ENCODE assay signal across 8 cellular contexts in genomic region chr16:71358464-71359031, GRCh38. TPM values are rescaled to one million over a fixed set of nuclear protein-coding genes. Genes with fewer than 3 reads are reported as not detected.
DNase-seq lines count a peak whose midpoint lies in the region; ATAC-seq lines count a peak whose summit lies in the region.

Gene CALB2 (plus strand): TSS chr16:71358723. CDS start chr16:71358793, 70 bp downstream.

- H3K27me3 Mint-ChIP-seq in naive thymus-derived CD8-positive, alpha-beta T cell: peaks cover 9 to 56% (median 30%) of the 10 kb centered on the region in 5 donors
- H3K27me3 Mint-ChIP-seq in stimulated activated naive B cell treated with anti-CD40 and anti-IgM and Interleukin-4, amounts not matched to agents 10 μg/mL and 1 μg/mL and 100 μg/mL, for 72 hours: peaks cover 50 to 72% of the 10 kb centered on the region in 2 donors

- no peaks in the 10 kb centered on the region for H3K9me3 Mint-ChIP-seq in naive thymus-derived CD8-positive, alpha-beta T cell
- H3K9me3 Mint-ChIP-seq in stimulated activated naive B cell treated with anti-CD40 and anti-IgM and Interleukin-4, amounts not matched to agents 10 μg/mL and 1 μg/mL and 100 μg/mL, for 72 hours: no peaks in the 10 kb centered on the region

- no peak within 1 kb of the TSS for H3K27ac Mint-ChIP-seq in naive thymus-derived CD8-positive, alpha-beta T cell
- H3K27ac Mint-ChIP-seq in stimulated activated naive B cell treated with anti-CD40 and anti-IgM and Interleukin-4, amounts not matched to agents 10 μg/mL and 1 μg/mL and 100 μg/mL, for 72 hours: peak within 1 kb of the TSS; percentile 9

- ATAC-seq in GM18517 (IDR thresholded peaks at IDR 0.05; ENCODE audit: unreplicated experiment) (peak; percentile 66), HG03103 (IDR thresholded peaks at IDR 0.05; ENCODE audit: low read depth, unreplicated experiment) (peak; percentile 90), esophagus mucosa (peak; percentile 87)
- peak; percentile 90 to 96 for ATAC-seq in naive thymus-derived CD8-positive, alpha-beta T cell
- peak; percentile 92 to 95 for ATAC-seq in stimulated activated naive B cell treated with anti-CD40 and anti-IgM and Interleukin-4, amounts not matched to agents 10 μg/mL and 1 μg/mL and 100 μg/mL, for 72 hours (replicated peaks)

- peak within 1 kb of the TSS in 6 of 10 donors; percentile 22 to 63 (median 32) for H3K4me3 Mint-ChIP-seq in naive thymus-derived CD8-positive, alpha-beta T cell
- H3K4me3 Mint-ChIP-seq in stimulated activated naive B cell treated with anti-CD40 and anti-IgM and Interleukin-4, amounts not matched to agents 10 μg/mL and 1 μg/mL and 100 μg/mL, for 72 hours: peak within 1 kb of the TSS; percentile 50 to 53

- POLR2A ChIA-PET in naive thymus-derived CD8-positive, alpha-beta T cell (lab: Charles Lee): no interaction called here

- H3K4me1 Mint-ChIP-seq in naive thymus-derived CD8-positive, alpha-beta T cell: peaks cover 0 to 4% (median 2%) of the 10 kb centered on the region in 4 donors
- H3K4me1 Mint-ChIP-seq in stimulated activated naive B cell treated with anti-CD40 and anti-IgM and Interleukin-4, amounts not matched to agents 10 μg/mL and 1 μg/mL and 100 μg/mL, for 72 hours: peaks cover 5 to 10% of the 10 kb centered on the region in 2 donors

- no peaks in the 10 kb centered on the region for H3K36me3 Mint-ChIP-seq in naive thymus-derived CD8-positive, alpha-beta T cell
- no peaks in the 10 kb centered on the region for H3K36me3 Mint-ChIP-seq in stimulated activated naive B cell treated with anti-CD40 and anti-IgM and Interleukin-4, amounts not matched to agents 10 μg/mL and 1 μg/mL and 100 μg/mL, for 72 hours

- DNase-seq in AG08395 (ENCODE audit: low spot score): peak; percentile 85
- DNase-seq in NCI-H748 (lab: John Stamatoyannopoulos, UW; ENCODE audit: unreplicated experiment): peak; percentile 61
- peak; percentile 69 for DNase-seq in activated T-cell treated with anti-CD3 and anti-CD28 coated beads, Interleukin-2, amount 50 U/mL, for 1 hour
- peak; percentile 28 to 76 (median 56) for DNase-seq in naive thymus-derived CD8-positive, alpha-beta T cell
- DNase-seq in stimulated activated naive B cell treated with anti-CD40 and anti-IgM and Interleukin-4, amounts not matched to agents 10 μg/mL and 1 μg/mL and 100 μg/mL, for 72 hours: peak; percentile 46

RNA-seq across cellular contexts. Expression of gene CALB2, which starts in this region (rescaled TPM):
- total RNA-seq in esophagus mucosa: 3.2 TPM
- not detected for total RNA-seq in naive thymus-derived CD8-positive, alpha-beta T cell
- not detected for polyA plus RNA-seq in naive thymus-derived CD8-positive, alpha-beta T cell

Comparison
In these comparisons a context has a peak if more than half of its experiments do, and no peak if none do; other contexts are left out.
1. Peak in every context shown above with its lines: DNase-seq and ATAC-seq.
2. Peak in DNase-seq and ATAC-seq in naive thymus-derived CD8-positive, alpha-beta T cell; RNA of the gene not detected or under 1 TPM.